8 cellular contexts compared by ENCODE assay signal in the genomic region with DNA sequence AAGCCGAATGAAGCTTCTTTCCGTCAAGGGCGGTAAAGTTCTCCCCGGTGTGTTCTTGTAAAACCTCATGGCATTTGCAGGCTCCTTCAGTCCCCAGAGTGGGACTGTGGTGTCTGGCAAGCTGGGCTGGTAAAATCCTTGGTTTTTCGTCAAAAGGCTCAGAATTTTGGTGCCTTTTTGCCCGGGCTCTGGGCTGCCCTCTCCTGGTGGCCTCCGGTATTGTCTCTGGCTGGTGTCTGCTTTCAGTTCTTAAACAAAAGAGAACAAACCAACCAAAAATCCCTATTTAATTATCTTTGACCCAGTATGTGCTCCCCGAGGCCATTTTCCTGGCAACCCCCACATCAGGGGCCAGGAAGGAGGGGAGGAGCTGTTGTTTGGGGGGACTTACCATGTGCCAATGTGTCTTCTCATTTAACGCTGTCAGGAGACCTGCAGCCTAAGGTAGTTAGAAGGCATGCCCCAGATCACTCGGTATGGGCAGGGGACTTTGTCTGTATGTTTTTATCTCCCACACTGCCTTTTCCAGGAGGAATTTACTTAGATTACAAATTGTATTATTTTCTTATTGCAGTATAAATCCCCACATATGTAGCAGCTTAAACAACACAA. TPM values are rescaled to one million over a fixed set of nuclear protein-coding genes. Genes with fewer than 3 reads are reported as not detected.
DNase-seq lines count a peak whose midpoint lies in the region; ATAC-seq, FAIRE-seq and TF ChIP-seq lines count a peak whose summit lies in the region.

No MANE protein-coding gene starts in this region.

- peak; percentile 96 for TF ChIP-seq CTCF in kidney epithelial cell (IDR thresholded peaks at IDR 0.05; ENCODE audit: insufficient read depth, low read length, poor library complexity, severe bottlenecking)
- peak; percentile 51 to 68 (median 55) for TF ChIP-seq CTCF in tibial nerve (IDR thresholded peaks at IDR 0.05)

- no peak overlapping the region for H3K4me3 ChIP-seq in kidney epithelial cell (ENCODE audit: low read depth, low read length)
- no peak overlapping the region for H3K4me3 ChIP-seq in tibial nerve

- TF ChIP-seq POLR2A in tibial nerve (IDR thresholded peaks at IDR 0.05), result no peak

- DNase-seq in AG20443 (ENCODE audit: low spot score), result peak; percentile 60
- peak; percentile 64 for DNase-seq in HTR-8/SVneo (ENCODE audit: insufficient read length, low spot score)
- DNase-seq in activated effector memory CD4-positive, alpha-beta T cell treated with Interleukin-2 at 50 U/mL for 16 hours, result peak; percentile 1
- DNase-seq in kidney epithelial cell (ENCODE audit: low read depth), result no peak
- peak in 1 of 2 donors; percentile 21 for DNase-seq in tibial nerve (ENCODE audit: low spot score in 2 of 2)
- DNase-seq in inferior parietal cortex (ENCODE audit: extremely low spot score), result no peak

- WGBS in tibial nerve, 2 donors, result 40% methylated on average over 10 of the region's 10 CpGs

- peaks cover 0 to 5% (median 0%) of the 10 kb centered on the region in 4 donors for H3K9me3 ChIP-seq in tibial nerve

- H3K27ac ChIP-seq in tibial nerve, result no peak overlapping the region

- ATAC-seq in HG02623 (IDR thresholded peaks at IDR 0.05; ENCODE audit: unreplicated experiment) (no peak), GM21723 (IDR thresholded peaks at IDR 0.05; ENCODE audit: unreplicated experiment) (no peak)

- H3K27me3 ChIP-seq in kidney epithelial cell (ENCODE audit: control insufficient read depth, insufficient read depth, low read length) (no peaks in the 10 kb centered on the region), tibial nerve (peaks cover 0 to 8% of the 10 kb centered on the region in 2 donors)

- no peaks in the 10 kb centered on the region for H3K4me1 ChIP-seq in tibial nerve

- FAIRE-seq in HTR-8/SVneo (lab: Jason Lieb, UNC), result no peak

- TF ChIP-seq EP300 in tibial nerve (IDR thresholded peaks at IDR 0.05), result no peak

- no peaks in the 10 kb centered on the region for H3K36me3 ChIP-seq in kidney epithelial cell (ENCODE audit: control insufficient read depth, insufficient read depth, low read length)
- H3K36me3 ChIP-seq in tibial nerve, result no peaks in the 10 kb centered on the region

RNA-seq across cellular contexts. Expression of gene CDH4, which starts 11.1 kb away (rescaled TPM):
- total RNA-seq in kidney epithelial cell, result 39.7 and 50.9 TPM in 2 replicates
- 1 to 10 TPM in 2 of 4 donors, under 1 TPM in 2; 0.78 to 2.3 (median 1.0) TPM for total RNA-seq in tibial nerve

Comparison
In these comparisons a context has a peak if more than half of its experiments do, and no peak if none do; other contexts are left out.
1. DNase-seq: peak in AG20443 (single experiment), HTR-8/SVneo (single experiment) and activated effector memory CD4-positive, alpha-beta T cell treated with Interleukin-2 at 50 U/mL for 16 hours (single experiment); none in kidney epithelial cell (single experiment) and inferior parietal cortex (single experiment).
2. RNA of gene CDH4, which starts 11.1 kb away (total RNA-seq): 39.7 to 50.9 TPM in kidney epithelial cell; 0.78 to 2.3 TPM in tibial nerve; every median in the first group is over 10 times any median in the second.